In the genomic region with DNA sequence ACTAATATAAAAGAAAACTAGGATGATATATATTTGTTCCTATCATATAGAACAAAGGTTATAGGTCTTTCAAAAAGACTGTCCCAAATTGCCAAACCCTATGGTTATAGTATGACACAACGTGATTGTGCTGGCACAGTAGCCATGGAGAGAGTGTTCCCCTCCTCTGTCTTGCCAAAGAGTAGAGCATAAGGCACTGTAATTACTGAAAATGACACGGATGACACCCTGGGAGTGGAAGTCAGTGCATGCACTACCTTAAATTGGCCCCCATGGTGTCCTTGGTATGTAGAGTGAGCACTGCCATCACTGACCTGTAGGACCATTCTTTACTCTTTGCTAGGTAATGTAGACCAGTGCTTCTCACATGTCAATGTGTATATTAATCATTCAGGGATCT, we compare ENCODE assay signal across 6 cellular contexts. TPM values are rescaled to one million over a fixed set of nuclear protein-coding genes. Genes with fewer than 3 reads are reported as not detected.
"Had no signal": no experiment of that assay in that cellular context is flagged by ENCODE, and none has a peak within 500 bp of the region (broad histone marks: within the 10 kb centered on the region; RNA-seq: fewer than 3 reads in every experiment).

No MANE protein-coding gene starts in this region.

RNA-seq across cellular contexts. Expression of gene OR2A1, which starts 7.1 kb away (rescaled TPM):
- total RNA-seq: H1, H4, H7, H9, HFFc6 had no signal

RNA-seq across cellular contexts. Expression of gene CTAGE8, which starts 36.1 kb away (rescaled TPM):
- total RNA-seq: GM23248, H1, H7, HFFc6 had no signal
- polyA plus RNA-seq: GM23248, H1 had no signal

RNA-seq across cellular contexts. Expression of gene OR2A7, which starts 40.6 kb away (rescaled TPM):
- total RNA-seq: GM23248, H4, HFFc6 had no signal

RNA-seq across cellular contexts. Expression of gene ARHGEF5, which starts 50.0 kb away (rescaled TPM):
- total RNA-seq: HFFc6 had no signal
